Comparison of ENCODE assay signal across 10 cellular contexts in the genomic region with DNA sequence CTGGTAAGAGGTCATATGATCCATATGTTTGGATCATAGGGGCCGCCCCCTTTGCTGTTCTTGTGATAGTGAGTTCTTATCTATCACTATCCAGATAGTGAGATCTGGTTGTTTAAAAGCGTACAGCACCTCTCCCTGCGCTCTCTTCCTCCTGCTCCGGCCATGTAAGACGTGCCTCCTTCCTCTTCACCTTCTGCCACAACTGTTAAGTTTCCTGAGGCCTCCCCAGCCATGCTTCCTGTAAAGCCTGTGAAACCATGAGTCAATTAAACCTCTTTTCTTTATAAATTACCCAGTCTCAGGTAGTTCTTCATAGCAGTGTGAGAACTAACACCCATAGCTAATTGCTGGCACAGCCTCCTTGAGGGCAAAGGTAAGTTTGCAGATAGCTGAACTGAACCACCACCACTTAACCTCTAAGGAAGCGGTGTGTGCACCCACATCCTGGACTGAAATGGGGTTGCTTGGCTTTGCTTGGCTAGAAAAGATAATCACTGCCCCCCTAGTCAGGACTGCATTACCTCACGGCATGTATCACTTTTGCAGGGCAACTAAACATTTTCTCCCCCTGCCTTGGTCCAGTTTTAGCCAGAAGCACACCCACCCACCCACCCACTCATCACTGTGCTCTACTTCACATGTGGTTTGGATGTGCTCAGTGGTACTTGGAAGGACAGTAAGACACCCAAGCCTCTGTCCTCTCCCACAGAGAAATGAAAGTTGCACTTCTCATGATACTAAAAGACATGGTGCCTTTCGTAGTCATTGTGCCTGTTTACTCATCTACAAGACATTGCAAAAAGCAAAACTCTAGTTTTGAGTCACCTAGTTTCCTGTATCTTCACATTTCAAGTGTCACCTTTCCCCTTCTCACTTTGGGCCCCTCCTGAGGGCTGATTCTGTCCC. TPM values are rescaled to one million over a fixed set of nuclear protein-coding genes. Genes with fewer than 3 reads are reported as not detected.
DNase-seq lines count a peak whose midpoint lies in the region; ATAC-seq lines count a peak whose summit lies in the region.
"Had no signal": no experiment of that assay in that cellular context is flagged by ENCODE, and none has a peak within 500 bp of the region (broad histone marks: within the 10 kb centered on the region; RNA-seq: fewer than 3 reads in every experiment).

No MANE protein-coding gene starts in this region.

- no peaks in the 10 kb centered on the region for H3K27me3 ChIP-seq in mucosa of rectum (ENCODE audit: control insufficient read depth in 2 of 2, insufficient read depth in 2 of 2, low read length in 2 of 2)

- H3K27ac ChIP-seq in mucosa of rectum (ENCODE audit: low read depth in 2 of 2, low read length in 2 of 2): peak overlapping the region; percentile 9 to 38

- peaks cover 41 to 51% of the 10 kb centered on the region in 2 donors for H3K36me3 ChIP-seq in mucosa of rectum (ENCODE audit: control insufficient read depth in 2 of 2, insufficient read depth in 2 of 2, low read length in 2 of 2)

- no peaks in the 10 kb centered on the region for H3K9me3 ChIP-seq in mucosa of rectum (ENCODE audit: control insufficient read depth in 2 of 2, low read length in 2 of 2)

- H3K4me1 ChIP-seq in mucosa of rectum (ENCODE audit: control insufficient read depth in 2 of 2, insufficient read depth in 2 of 2, low read length in 2 of 2): peaks cover 0 to 2% of the 10 kb centered on the region in 2 donors

- no peak overlapping the region for H3K9ac ChIP-seq in mucosa of rectum (ENCODE audit: low read depth in 1 of 2, low read length in 2 of 2)

- ATAC-seq in GM18519 (IDR thresholded peaks at IDR 0.05; ENCODE audit: low FRiP score, unreplicated experiment) (peak; percentile 76), HG02943 (IDR thresholded peaks at IDR 0.05; ENCODE audit: low read depth, unreplicated experiment) (peak; percentile 73)
- ATAC-seq: HCT116 had no signal

- H3K4me3 ChIP-seq in mucosa of rectum (ENCODE audit: low read length in 2 of 2): no peak overlapping the region
- H3K4me3 ChIP-seq: skin epidermis had no signal

- DNase-seq in activated CD4-positive, alpha-beta T cell treated with anti-CD3 and anti-CD28 coated beads, Interleukin-2, amount 50 U/mL, for 1 hour: peak; percentile 27
- DNase-seq in NCI-H82 treated with DMSO at 0.1 percent for 48 hours (lab: John Stamatoyannopoulos, UW; ENCODE audit: unreplicated experiment): no peak
- DNase-seq in SK-N-DZ (ENCODE audit: low spot score): no peak
- DNase-seq in putamen (ENCODE audit: low spot score): no peak
- DNase-seq in kidney glomerular epithelial cell (lab: John Stamatoyannopoulos, UW): no peak

RNA-seq across cellular contexts. Expression of a gene that starts 23.1 kb away (rescaled TPM):
- 0.05 and 0.97 TPM in 2 replicates for polyA plus RNA-seq in SK-N-DZ (2014; cell fraction: cytosol; rRNA removed)
- 0.31 TPM in 1 of 2 replicates, not detected in the other for polyA plus RNA-seq in SK-N-DZ (2014; cell fraction: nucleus; rRNA removed)

RNA-seq across cellular contexts. Expression of a gene that starts 33.2 kb away (rescaled TPM):
- 97.1 and 122 TPM in 2 replicates for polyA plus RNA-seq in SK-N-DZ (2014; cell fraction: cytosol; rRNA removed)
- polyA plus RNA-seq in SK-N-DZ (2014; cell fraction: nucleus; rRNA removed): 91.4 and 99.0 TPM in 2 replicates

RNA-seq across cellular contexts. Expression of a gene that starts 36.3 kb away (rescaled TPM):
- 131 and 188 TPM in 2 replicates for polyA plus RNA-seq in SK-N-DZ (2014; cell fraction: cytosol; rRNA removed)
- 126 and 143 TPM in 2 replicates for polyA plus RNA-seq in SK-N-DZ (2014; cell fraction: nucleus; rRNA removed)

RNA-seq across cellular contexts. Expression of a gene that starts 59.7 kb away (rescaled TPM):
- polyA plus RNA-seq in SK-N-DZ (2014; cell fraction: cytosol; rRNA removed): 4.8 and 5.8 TPM in 2 replicates
- polyA plus RNA-seq in SK-N-DZ (2014; cell fraction: nucleus; rRNA removed): 4.2 and 4.5 TPM in 2 replicates
